15 cellular contexts compared by ENCODE assay signal in genomic region chr21:44243980-44244379, GRCh38. TPM values are rescaled to one million over a fixed set of nuclear protein-coding genes. Genes with fewer than 3 reads are reported as not detected.
DNase-seq lines count a peak whose midpoint lies in the region; ATAC-seq, FAIRE-seq and TF ChIP-seq lines count a peak whose summit lies in the region.
"Not testable (repeated sequence)": the region's sequence is repeated elsewhere in the genome, so short reads cannot be mapped to it uniquely, and the experiment has no call there.
"Had no signal": no experiment of that assay in that cellular context is flagged by ENCODE, and none has a peak within 500 bp of the region (broad histone marks: within the 10 kb centered on the region; RNA-seq: fewer than 3 reads in every experiment).

No MANE protein-coding gene starts in this region.

- H3K9me3 ChIP-seq in PC-3 (ENCODE audit: low read length); K562 (replicated peaks; ENCODE audit: control insufficient read depth, insufficient read depth, low read depth, low read length); pancreas: not testable (repeated sequence)

- TSS peak; percentile 15 for BruUV-seq in PC-3 (replicated peaks; lab: Mats Ljungman, UMichigan)
- not testable (repeated sequence) for BruUV-seq in K562 (replicated peaks; lab: Mats Ljungman, UMichigan)

- not testable (repeated sequence) for DNase-seq in GM19239 (ENCODE audit: insufficient read length, low spot score); PC-3; K562 (ENCODE audit: extremely low read depth in 1 of 4, low spot score in 3 of 4); pancreas

- not testable (repeated sequence) for TF ChIP-seq RAD21 in K562 (CRISPR knock-in tag; conservative IDR thresholded peaks at IDR 0.05 in 1 of 2, IDR thresholded peaks at IDR 0.05 in 1 of 2)

- not testable (repeated sequence) for TF ChIP-seq EP300 in K562 (IDR thresholded peaks at IDR 0.05; ENCODE audit: low read length)

- intact Hi-C loops in PC-3 (cut with micrococcal nuclease); K562 (cut with micrococcal nuclease); pancreas (cut with DNase I): not testable (repeated sequence)

- not testable (repeated sequence) for H3K9ac ChIP-seq in PC-3 (ENCODE audit: low read length); K562 (ENCODE audit: insufficient read depth in 1 of 2, low read depth in 2 of 2, low read length in 2 of 2)

- not testable (repeated sequence) for H3K9me2 ChIP-seq in PC-3 (replicated peaks; ENCODE audit: low read length)

- not testable (repeated sequence) for H3K27me3 ChIP-seq in PC-3 (ENCODE audit: low read length); K562 (ENCODE audit: control insufficient read depth in 2 of 2, insufficient read depth in 2 of 2, low read length in 2 of 2); pancreas

- not testable (repeated sequence) for H3K4me3 ChIP-seq in PC-3 (ENCODE audit: low read length); K562; pancreas

- in situ Hi-C loops in K562 (cut with MboI): not testable (repeated sequence)

- whole genome bisulfite sequencing in K562 (ENCODE audit: insufficient coverage, low coverage, missing lambda C conversion rate): no CpG with 5 or more reads among the region's 15 CpGs
- no CpG with 5 or more reads among the region's 15 CpGs for WGBS in pancreas, 2 donors

- not testable (repeated sequence) for TF ChIP-seq CTCF in PC-3 (conservative IDR thresholded peaks at IDR 0.05; ENCODE audit: low read depth, low read length); K562 (IDR thresholded peaks at IDR 0.05 in 2 of 3, conservative IDR thresholded peaks at IDR 0.05 in 1 of 3; ENCODE audit: insufficient read depth in 2 of 3, low read depth in 1 of 3, low read length in 3 of 3); pancreas (IDR thresholded peaks at IDR 0.05)

- H3K4me1 ChIP-seq in PC-3 (ENCODE audit: insufficient read depth, low read length); K562 (replicated peaks in 1 of 2; ENCODE audit: control insufficient read depth in 2 of 2, insufficient read depth in 2 of 2, low read length in 2 of 2); pancreas: not testable (repeated sequence)

- POLR2A ChIA-PET in PC-3 (lab: Charles Lee; ENCODE audit: unreplicated experiment); K562 (lab: Yijun Ruan, JAX): not testable (repeated sequence)

- TF ChIP-seq POLR2A in K562 (conservative IDR thresholded peaks at IDR 0.05): not testable (repeated sequence)

- H4K20me1 ChIP-seq in PC-3 (ENCODE audit: low read length); K562 (replicated peaks; ENCODE audit: control insufficient read depth, insufficient read depth, low read length): not testable (repeated sequence)

- H3K4me2 ChIP-seq in PC-3 (ENCODE audit: low read length); K562 (ENCODE audit: insufficient read depth, low read length): not testable (repeated sequence)

- H3K36me3 ChIP-seq in PC-3 (ENCODE audit: low read depth, low read length); K562 (ENCODE audit: control insufficient read depth, insufficient read depth, low read length); pancreas: not testable (repeated sequence)

- not testable (repeated sequence) for H2AFZ ChIP-seq in PC-3 (ENCODE audit: low read length); K562 (ENCODE audit: low read depth, low read length)

- CTCF ChIA-PET in PC-3 (lab: Charles Lee); K562 (lab: Yijun Ruan, JAX; ENCODE audit: low intra/inter-chr PET ratio): not testable (repeated sequence)

- not testable (repeated sequence) for H3K9me1 ChIP-seq in K562 (ENCODE audit: control insufficient read depth, insufficient read depth, low read length)

- H3F3A ChIP-seq in PC-3 (ENCODE audit: low read length, unreplicated experiment): not testable (repeated sequence)

- ATAC-seq in GM18502 (IDR thresholded peaks at IDR 0.05; ENCODE audit: poor library complexity, unreplicated experiment): peak; percentile 60
- peak; percentile 54 for ATAC-seq in GM21529 (IDR thresholded peaks at IDR 0.05; ENCODE audit: unreplicated experiment)
- ATAC-seq in HG02852 (IDR thresholded peaks at IDR 0.05; ENCODE audit: unreplicated experiment): peak; percentile 40
- peak; percentile 45 for ATAC-seq in HG03159 (IDR thresholded peaks at IDR 0.05; ENCODE audit: unreplicated experiment)
- peak; percentile 74 for ATAC-seq in PC-3
- ATAC-seq in K562: peak; percentile 78
- peak; percentile 37 to 71 (median 54) for ATAC-seq in pancreas

- not testable (repeated sequence) for H3K27ac ChIP-seq in PC-3 (ENCODE audit: low read length); K562 (ENCODE audit: extremely low read depth, low read depth, low read length); pancreas

- not testable (repeated sequence) for H3K79me2 ChIP-seq in PC-3 (ENCODE audit: low read length); K562 (ENCODE audit: control insufficient read depth, insufficient read depth, low read length)

- FAIRE-seq in GM19239 (lab: Jason Lieb, UNC) (peak; percentile 100), K562 (lab: Jason Lieb, UNC) (peak; percentile 57)
- FAIRE-seq in pancreas (lab: Jason Lieb, UNC): not testable (repeated sequence)

RNA-seq across cellular contexts. Expression of gene ICOSLG, which starts 3.2 kb away (rescaled TPM):
- total RNA-seq in PC-3 (2014; rRNA removed) (11.6 and 14.8 TPM in 2 replicates), K562 (2014; rRNA removed) (0.18 and 0.24 TPM in 2 replicates), K562 (2014; rRNA removed; fragmentation: Illumina TruSeq; extraction: Trizol) (0.07 TPM in 1 of 2 replicates, not detected in the other), K562 (2015; rRNA removed; fragmentation: Illumina TruSeq; extraction: Trizol) (0.07 and 0.19 TPM in 2 replicates), K562 (2021) (0.34 and 0.62 TPM in 2 replicates), pancreas (1 to 10 TPM in 3 of 6 donors, under 1 TPM in 3; 0.46 to 2.7 (median 0.99) TPM)
- 3.5 and 9.0 TPM in 2 replicates for total RNA-seq in K562 (2011; cell fraction: chromatin; rRNA removed; ENCODE audit: low replicate concordance)
- 2.5 and 7.2 TPM in 2 replicates for total RNA-seq in K562 (2011; cell fraction: nucleolus; rRNA removed)
- total RNA-seq in K562 (2011; cell fraction: nucleoplasm; rRNA removed): 2.3 and 3.1 TPM in 2 replicates
- polyA plus RNA-seq in K562 (2011; rRNA removed) (1.4 and 2.8 TPM in 2 replicates), K562 (2014; fragmentation: Illumina TruSeq; extraction: Trizol) (0.15 and 0.39 TPM in 2 replicates), K562 (2014; fragmentation: Nextera tagmentation; extraction: Ambion mirVana) (under 1 TPM; 0.01 TPM), K562 (2014; rRNA removed) (0.15 and 0.23 TPM in 2 replicates), pancreas (under 1 TPM; 0.72 to 0.87 TPM)
- 1.0 and 1.1 TPM in 2 replicates for polyA plus RNA-seq in K562 (2011; cell fraction: cytosol; rRNA removed)
- polyA plus RNA-seq in K562 (2011; cell fraction: nucleus; rRNA removed): 3.8 and 5.3 TPM in 2 replicates
- polyA plus RNA-seq in K562 (2012): 2.4 and 4.3 TPM in 2 replicates
- 1.1 and 2.7 TPM in 2 replicates for polyA minus RNA-seq in K562 (2011; rRNA and poly(A)+ RNA removed)
- polyA minus RNA-seq in K562 (2011; cell fraction: cytosol; rRNA and poly(A)+ RNA removed): 1.6 and 2.2 TPM in 2 replicates
- 1.1 and 2.2 TPM in 2 replicates for polyA minus RNA-seq in K562 (2011; cell fraction: nucleus; rRNA and poly(A)+ RNA removed)
- polyA plus RNA-seq: AG04450 had no signal

RNA-seq across cellular contexts. Expression of gene DNMT3L, which starts 17.7 kb away (rescaled TPM):
- total RNA-seq in PC-3 (2014; rRNA removed) (not detected in 2 replicates), K562 (2014; rRNA removed) (0.12 TPM in 1 of 2 replicates, not detected in the other), K562 (2014; rRNA removed; fragmentation: Illumina TruSeq; extraction: Trizol) (not detected in 2 replicates), K562 (2015; rRNA removed; fragmentation: Illumina TruSeq; extraction: Trizol) (not detected in 2 replicates), K562 (2021) (not detected in 2 replicates), pancreas (not detected)
- not detected in 2 replicates for total RNA-seq in K562 (2011; cell fraction: chromatin; rRNA removed; ENCODE audit: low replicate concordance)
- total RNA-seq in K562 (2011; cell fraction: nucleolus; rRNA removed): not detected in 2 replicates
- not detected in 2 replicates for total RNA-seq in K562 (2011; cell fraction: nucleoplasm; rRNA removed)
- polyA plus RNA-seq in K562 (2011; rRNA removed) (0.09 TPM in 1 of 2 replicates, not detected in the other), K562 (2014; fragmentation: Illumina TruSeq; extraction: Trizol) (not detected in 2 replicates), K562 (2014; fragmentation: Nextera tagmentation; extraction: Ambion mirVana) (not detected), K562 (2014; rRNA removed) (0.08 TPM in 1 of 2 replicates, not detected in the other), pancreas (not detected)
- polyA plus RNA-seq in K562 (2011; cell fraction: cytosol; rRNA removed): not detected in 2 replicates
- 0.40 TPM in 1 of 2 replicates, not detected in the other for polyA plus RNA-seq in K562 (2011; cell fraction: nucleus; rRNA removed)
- not detected in 2 replicates for polyA plus RNA-seq in K562 (2012)
- polyA minus RNA-seq in K562 (2011; rRNA and poly(A)+ RNA removed): not detected in 2 replicates
- polyA minus RNA-seq in K562 (2011; cell fraction: cytosol; rRNA and poly(A)+ RNA removed): not detected in 2 replicates
- polyA minus RNA-seq in K562 (2011; cell fraction: nucleus; rRNA and poly(A)+ RNA removed): not detected in 2 replicates
- total RNA-seq: breast epithelium, dorsolateral prefrontal cortex, esophagus muscularis mucosa, thoracic aorta had no signal
- polyA plus RNA-seq: AG04450, IgD-negative memory B cell had no signal

RNA-seq across cellular contexts. Expression of gene AIRE, which starts 41.7 kb away (rescaled TPM):
- total RNA-seq in PC-3 (2014; rRNA removed): not detected in 2 replicates
- 0.18 TPM in 1 of 2 replicates, not detected in the other for total RNA-seq in K562 (2011; cell fraction: chromatin; rRNA removed; ENCODE audit: low replicate concordance)
- not detected in 2 replicates for total RNA-seq in K562 (2011; cell fraction: nucleolus; rRNA removed)
- not detected in 2 replicates for total RNA-seq in K562 (2011; cell fraction: nucleoplasm; rRNA removed)
- not detected in 2 replicates for total RNA-seq in K562 (2014; rRNA removed)
- not detected in 2 replicates for total RNA-seq in K562 (2014; rRNA removed; fragmentation: Illumina TruSeq; extraction: Trizol)
- not detected in 2 replicates for total RNA-seq in K562 (2015; rRNA removed; fragmentation: Illumina TruSeq; extraction: Trizol)
- not detected in 2 replicates for total RNA-seq in K562 (2021)
- not detected in 2 replicates for polyA plus RNA-seq in K562 (2011; rRNA removed)
- polyA plus RNA-seq in K562 (2011; cell fraction: cytosol; rRNA removed): not detected in 2 replicates
- not detected in 2 replicates for polyA plus RNA-seq in K562 (2011; cell fraction: nucleus; rRNA removed)
- 0.01 TPM in 1 of 2 replicates, not detected in the other for polyA plus RNA-seq in K562 (2012)
- not detected in 2 replicates for polyA plus RNA-seq in K562 (2014; fragmentation: Illumina TruSeq; extraction: Trizol)
- under 1 TPM in 1 of 2 experiments, not detected in 1; 0.01 TPM for polyA plus RNA-seq in K562 (2014; fragmentation: Nextera tagmentation; extraction: Ambion mirVana)
- not detected in 2 replicates for polyA plus RNA-seq in K562 (2014; rRNA removed)
- polyA minus RNA-seq in K562 (2011; rRNA and poly(A)+ RNA removed): not detected in 2 replicates
- not detected in 2 replicates for polyA minus RNA-seq in K562 (2011; cell fraction: cytosol; rRNA and poly(A)+ RNA removed)
- polyA minus RNA-seq in K562 (2011; cell fraction: nucleus; rRNA and poly(A)+ RNA removed): not detected in 2 replicates
- total RNA-seq in pancreas: not detected
- polyA plus RNA-seq in pancreas: under 1 TPM in 1 of 2 donors, not detected in 1; 0.02 TPM
- total RNA-seq: breast epithelium, esophagus muscularis mucosa, thoracic aorta had no signal
- polyA plus RNA-seq: AG04450, liver had no signal

RNA-seq across cellular contexts. Expression of gene PFKL, which starts 55.9 kb away (rescaled TPM):
- total RNA-seq in PC-3 (2014; rRNA removed) (223 and 250 TPM in 2 replicates), K562 (2014; rRNA removed) (86.9 and 98.3 TPM in 2 replicates), K562 (2014; rRNA removed; fragmentation: Illumina TruSeq; extraction: Trizol) (13.8 and 22.2 TPM in 2 replicates), K562 (2015; rRNA removed; fragmentation: Illumina TruSeq; extraction: Trizol) (45.6 and 45.8 TPM in 2 replicates), K562 (2021) (108 and 124 TPM in 2 replicates), pancreas (10 to 100 TPM; 40.0 to 67.9 (median 48.5) TPM)
- total RNA-seq in K562 (2011; cell fraction: chromatin; rRNA removed; ENCODE audit: low replicate concordance): 83.4 and 274 TPM in 2 replicates
- 193 and 201 TPM in 2 replicates for total RNA-seq in K562 (2011; cell fraction: nucleolus; rRNA removed)
- total RNA-seq in K562 (2011; cell fraction: nucleoplasm; rRNA removed): 97.9 and 105 TPM in 2 replicates
- polyA plus RNA-seq in K562 (2011; rRNA removed) (50.0 and 84.1 TPM in 2 replicates), K562 (2014; fragmentation: Illumina TruSeq; extraction: Trizol) (37.6 and 65.2 TPM in 2 replicates), K562 (2014; fragmentation: Nextera tagmentation; extraction: Ambion mirVana) (1 to 10 TPM; 1.1 to 3.9 TPM), K562 (2014; rRNA removed) (83.0 and 83.1 TPM in 2 replicates), pancreas (100 to 1,000 TPM in 1 of 2 donors, 10 to 100 TPM in 1; 89.0 to 120 TPM)
- polyA plus RNA-seq in K562 (2011; cell fraction: cytosol; rRNA removed): 68.5 and 125 TPM in 2 replicates
- polyA plus RNA-seq in K562 (2011; cell fraction: nucleus; rRNA removed): 244 and 346 TPM in 2 replicates
- polyA plus RNA-seq in K562 (2012): 106 and 149 TPM in 2 replicates
- polyA minus RNA-seq in K562 (2011; rRNA and poly(A)+ RNA removed): 29.0 and 37.5 TPM in 2 replicates
- polyA minus RNA-seq in K562 (2011; cell fraction: cytosol; rRNA and poly(A)+ RNA removed): 63.7 and 76.3 TPM in 2 replicates
- polyA minus RNA-seq in K562 (2011; cell fraction: nucleus; rRNA and poly(A)+ RNA removed): 42.3 and 49.5 TPM in 2 replicates
